ENCODE assay signal across 17 cellular contexts in the genomic region with DNA sequence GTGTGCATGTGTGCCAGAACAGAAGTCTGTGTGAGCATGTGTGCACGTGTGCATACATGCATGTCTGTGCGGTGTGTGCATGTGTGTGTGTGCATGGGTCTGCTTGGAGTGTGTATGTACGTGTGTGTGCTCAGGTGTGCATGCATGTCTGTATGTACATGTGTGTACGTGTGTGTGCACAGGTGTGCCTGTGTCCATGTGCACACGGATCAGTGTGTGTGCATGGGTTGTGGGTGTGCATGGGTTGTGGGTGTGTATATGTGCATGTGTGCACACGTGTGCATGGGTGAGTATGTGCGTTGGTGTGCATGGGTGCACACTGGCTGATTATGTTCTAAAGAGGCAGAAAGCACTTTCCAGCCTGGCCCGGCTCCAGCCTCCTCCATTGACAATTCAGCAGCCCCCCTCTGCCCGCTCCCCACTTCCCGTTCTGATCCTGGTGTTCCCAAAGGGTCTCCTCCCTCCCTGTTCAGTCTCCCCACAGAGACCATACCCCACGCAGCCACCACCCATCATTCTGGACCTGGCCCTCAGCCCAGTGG. TPM values are rescaled to one million over a fixed set of nuclear protein-coding genes. Genes with fewer than 3 reads are reported as not detected.
A peak's percentile ranks its signal among the peaks of the same experiment; 100 is the strongest.
DNase-seq lines count a peak whose midpoint lies in the region; ATAC-seq, FAIRE-seq and TF ChIP-seq lines count a peak whose summit lies in the region.
"Had no signal": no experiment of that assay in that cellular context is flagged by ENCODE, and none has a peak within 500 bp of the region (broad histone marks: within the 10 kb centered on the region; RNA-seq: fewer than 3 reads in every experiment).

No MANE protein-coding gene starts in this region.

- H3K4me3 ChIP-seq in naive thymus-derived CD4-positive, alpha-beta T cell (ENCODE audit: low read length): no peak overlapping the region
- no peak overlapping the region for H3K4me3 ChIP-seq in tibial artery
- H3K4me3 ChIP-seq in OCI-LY7 (ENCODE audit: low read depth, low read length, poor library complexity, severe bottlenecking): no peak overlapping the region

- BruUV-seq in OCI-LY7 (replicated peaks; lab: Mats Ljungman, UMichigan): no TSS peak

- TF ChIP-seq CTCF in tibial artery (IDR thresholded peaks at IDR 0.05): no peak
- no peak for TF ChIP-seq CTCF in OCI-LY7 (conservative IDR thresholded peaks at IDR 0.05; ENCODE audit: low read length)

- intact Hi-C loops in naive thymus-derived CD4-positive, alpha-beta T cell (cut with micrococcal nuclease): no loop called here
- intact Hi-C loops in tibial artery (cut with DNase I; ENCODE audit: low total_unique reads): no loop called here
- intact Hi-C loops in OCI-LY7 (cut with micrococcal nuclease; ENCODE audit: unreplicated experiment): no loop called here

- FAIRE-seq in GM12891 (lab: Jason Lieb, UNC): peak; percentile 13
- FAIRE-seq in HTR-8/SVneo (lab: Jason Lieb, UNC): peak; percentile 78
- FAIRE-seq: A204.1, GM12892, GM19239, H54 had no signal

- no peak for TF ChIP-seq POLR2A in GM12891 (IDR thresholded peaks at IDR 0.05; ENCODE audit: low read depth, low read length)

- peaks cover 0 to 5% (median 2%) of the 10 kb centered on the region in 7 donors for H3K4me1 Mint-ChIP-seq in naive thymus-derived CD4-positive, alpha-beta T cell
- H3K4me1 Mint-ChIP-seq: B cell had no signal

- H3K4me2 ChIP-seq in OCI-LY7 (ENCODE audit: low read length): no peak overlapping the region

- H4K20me1 ChIP-seq in OCI-LY7 (ENCODE audit: insufficient read depth, low read length): no peaks in the 10 kb centered on the region

- DNase-seq in GM12891 (ENCODE audit: insufficient read length, low spot score) (no peak), HTR-8/SVneo (ENCODE audit: insufficient read length, low spot score) (no peak), tibial artery (no peak), OCI-LY7 (ENCODE audit: low spot score) (no peak)
- no peak for DNase-seq in naive thymus-derived CD4-positive, alpha-beta T cell
- DNase-seq: Calu3; CD4-positive, alpha-beta T cell; DMS 273 treated with DMSO at 0.1 percent for 48 hours; DMS79 had no signal

- H3K36me3 Mint-ChIP-seq in naive thymus-derived CD4-positive, alpha-beta T cell: peaks cover 0 to 8% (median 0%) of the 10 kb centered on the region in 5 donors

- no peaks in the 10 kb centered on the region for H3K79me2 ChIP-seq in OCI-LY7 (ENCODE audit: insufficient read depth, low read depth, low read length)

- peak; percentile 17 for ATAC-seq in naive thymus-derived CD4-positive, alpha-beta T cell
- ATAC-seq in GM18502 (IDR thresholded peaks at IDR 0.05; ENCODE audit: poor library complexity, unreplicated experiment) (no peak), HG03342 (IDR thresholded peaks at IDR 0.05; ENCODE audit: unreplicated experiment) (no peak)
- ATAC-seq: HCT116 had no signal

- no peak overlapping the region for H3K27ac ChIP-seq in naive thymus-derived CD4-positive, alpha-beta T cell (ENCODE audit: low read depth, low read length)
- H3K27ac ChIP-seq in tibial artery: peak overlapping the region; percentile 68 to 71
- H3K27ac ChIP-seq in OCI-LY7 (ENCODE audit: low read depth, low read length, poor library complexity, severe bottlenecking): no peak overlapping the region

- H3K27me3 ChIP-seq in naive thymus-derived CD4-positive, alpha-beta T cell (ENCODE audit: control insufficient read depth in 2 of 2, insufficient read depth in 2 of 2, low read length in 2 of 2): no peaks in the 10 kb centered on the region
- no peaks in the 10 kb centered on the region for H3K27me3 ChIP-seq in tibial artery

- H3K27ac Mint-ChIP-seq in naive thymus-derived CD4-positive, alpha-beta T cell: peak overlapping the region in 1 of 9 donors; percentile 30
- H3K27ac Mint-ChIP-seq: B cell; CD4-positive, alpha-beta T cell had no signal

- H3K9me3 Mint-ChIP-seq in naive thymus-derived CD4-positive, alpha-beta T cell: peaks cover 0 to 3% (median 0%) of the 10 kb centered on the region in 11 donors
- H3K9me3 Mint-ChIP-seq: CD4-positive, alpha-beta T cell had no signal

- H3K4me3 Mint-ChIP-seq in naive thymus-derived CD4-positive, alpha-beta T cell: no peak overlapping the region
- H3K4me3 Mint-ChIP-seq: B cell; CD4-positive, alpha-beta T cell had no signal

- H2AFZ ChIP-seq in OCI-LY7 (ENCODE audit: low read length): no peak overlapping the region

- no peaks in the 10 kb centered on the region for H3K27me3 Mint-ChIP-seq in naive thymus-derived CD4-positive, alpha-beta T cell
- H3K27me3 Mint-ChIP-seq: B cell; CD4-positive, alpha-beta T cell had no signal

- H3K4me1 ChIP-seq in naive thymus-derived CD4-positive, alpha-beta T cell (ENCODE audit: control insufficient read depth in 2 of 2, insufficient read depth in 2 of 2, low read length in 2 of 2): no peaks in the 10 kb centered on the region
- H3K4me1 ChIP-seq in tibial artery: peaks cover 0 to 30% (median 20%) of the 10 kb centered on the region in 4 donors
- no peaks in the 10 kb centered on the region for H3K4me1 ChIP-seq in OCI-LY7 (ENCODE audit: insufficient read depth, low read length, poor library complexity, severe bottlenecking)

- H3K9me2 ChIP-seq in OCI-LY7 (ENCODE audit: insufficient read depth, low read length): no peaks in the 10 kb centered on the region

- POLR2A ChIA-PET in naive thymus-derived CD4-positive, alpha-beta T cell (lab: Charles Lee): no interaction called here
- POLR2A ChIA-PET in OCI-LY7 (lab: Charles Lee): no interaction called here

- CTCF ChIA-PET in naive thymus-derived CD4-positive, alpha-beta T cell (lab: Charles Lee): interaction anchor here (0.7 kb wide), 1 partner anchor 209 kb away, joined by 3 read pairs; no protein-coding TSS in a partner anchor
- CTCF ChIA-PET in OCI-LY7 (lab: Charles Lee; ENCODE audit: unreplicated experiment): no interaction called here

- no peaks in the 10 kb centered on the region for H3K9me3 ChIP-seq in naive thymus-derived CD4-positive, alpha-beta T cell (ENCODE audit: control insufficient read depth in 2 of 3, low read length in 3 of 3)
- H3K9me3 ChIP-seq in tibial artery (no peaks in the 10 kb centered on the region), OCI-LY7 (ENCODE audit: low read length) (no peaks in the 10 kb centered on the region)

- peaks cover 0 to 4% (median 0%) of the 10 kb centered on the region in 3 experiments for H3K36me3 ChIP-seq in naive thymus-derived CD4-positive, alpha-beta T cell (ENCODE audit: control insufficient read depth in 2 of 3, insufficient read depth in 3 of 3, low read length in 3 of 3)
- H3K36me3 ChIP-seq in tibial artery: no peaks in the 10 kb centered on the region
- no peaks in the 10 kb centered on the region for H3K36me3 ChIP-seq in OCI-LY7 (ENCODE audit: insufficient read depth, low read length)

TF ChIP-seq in GM12891, 5 proteins besides CTCF, POLR2A, EP300 and RAD21:
- no peak for TF ChIP-seq POLR2AphosphoS5 (IDR thresholded peaks at IDR 0.05; ENCODE audit: low read depth, low read length)

RNA-seq across cellular contexts. Expression of gene PDGFA, which starts 44.1 kb away (rescaled TPM):
- 2.3 TPM for polyA plus RNA-seq in GM12891 (2012; ENCODE audit: low read depth, missing spikeins)
- total RNA-seq in naive thymus-derived CD4-positive, alpha-beta T cell: 1 to 10 TPM in 2 of 5 experiments, under 1 TPM in 2, not detected in 1; 0.16 to 2.6 (median 1.1) TPM
- polyA plus RNA-seq in naive thymus-derived CD4-positive, alpha-beta T cell: not detected
- total RNA-seq in OCI-LY7 (2014; rRNA removed; shearing (Covaris generic)): not detected in 2 replicates
- not detected in 2 replicates for total RNA-seq in OCI-LY7 (2022)

Comparison
In these comparisons a context has a peak if more than half of its experiments do, and no peak if none do; other contexts are left out.
1. H3K27ac ChIP-seq: peak in tibial artery (2 of 2); none in naive thymus-derived CD4-positive, alpha-beta T cell (single experiment) and OCI-LY7 (single experiment).